8 cellular contexts compared by ENCODE assay signal in the genomic region with DNA sequence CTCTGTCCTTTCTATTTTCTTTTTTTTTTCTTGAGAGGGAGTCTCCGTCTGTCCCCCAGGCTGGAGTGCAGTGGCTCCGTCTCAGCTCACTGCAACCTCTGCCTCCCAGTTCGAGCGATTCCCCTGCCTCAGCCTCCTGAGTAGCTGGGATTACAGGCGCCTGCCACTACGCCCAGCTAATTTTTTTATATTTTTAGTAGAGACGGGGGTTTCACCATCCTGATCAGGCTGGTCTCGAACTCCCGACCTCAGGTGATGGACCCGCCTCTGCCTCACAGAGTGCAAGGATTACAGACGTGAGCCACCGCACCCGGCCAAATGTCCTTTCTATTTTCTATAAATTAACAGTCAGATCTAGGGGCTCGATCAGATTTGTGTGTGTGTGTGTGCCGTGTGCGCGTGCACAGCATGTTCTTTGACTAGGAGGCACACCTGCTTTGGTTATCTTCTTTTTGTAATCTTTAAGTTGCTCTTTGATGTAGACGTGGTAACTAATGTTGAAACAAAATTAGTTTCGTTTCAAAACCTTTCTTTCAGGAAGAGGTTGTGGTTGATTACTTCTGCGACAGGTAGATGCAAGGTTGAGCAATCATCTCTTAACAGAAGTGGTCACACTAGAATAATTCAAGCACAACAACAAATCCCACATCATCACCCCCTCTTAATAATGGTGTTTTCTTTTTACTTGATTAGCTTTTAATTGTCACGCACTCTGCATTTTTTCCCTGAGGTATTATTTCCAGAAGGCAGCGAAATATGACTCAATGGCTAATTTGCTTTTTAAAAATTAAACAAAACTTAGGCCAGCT. TPM values are rescaled to one million over a fixed set of nuclear protein-coding genes. Genes with fewer than 3 reads are reported as not detected.
DNase-seq lines count a peak whose midpoint lies in the region; ATAC-seq and TF ChIP-seq lines count a peak whose summit lies in the region.

No MANE protein-coding gene starts in this region.

- H3K9me3 ChIP-seq in WERI-Rb-1 (ENCODE audit: severe bottlenecking): no peaks in the 10 kb centered on the region
- H3K9me3 ChIP-seq in mucosa of rectum (ENCODE audit: control insufficient read depth in 2 of 2, low read length in 2 of 2): no peaks in the 10 kb centered on the region
- H3K9me3 ChIP-seq in thoracic aorta: no peaks in the 10 kb centered on the region

- peak; percentile 44 for ATAC-seq in GM21390 (IDR thresholded peaks at IDR 0.05; ENCODE audit: unreplicated experiment)
- no peak for ATAC-seq in thoracic aorta (ENCODE audit: insufficient number of reproducible peaks, low FRiP score, low read depth)

- H3K9ac ChIP-seq in mucosa of rectum (ENCODE audit: low read depth in 1 of 2, low read length in 2 of 2): peak overlapping the region; percentile 66 to 88

- peak overlapping the region; percentile 91 for H3K27ac ChIP-seq in WERI-Rb-1
- H3K27ac ChIP-seq in mucosa of rectum (ENCODE audit: low read depth in 2 of 2, low read length in 2 of 2): peak overlapping the region; percentile 88 to 92
- H3K27ac ChIP-seq in thoracic aorta: peak overlapping the region; percentile 96 to 99

- H3K4me3 ChIP-seq in WERI-Rb-1 (ENCODE audit: low read depth, low read length) (peak overlapping the region; percentile 53), mucosa of rectum (ENCODE audit: low read length in 2 of 2) (peak overlapping the region; percentile 80 to 84), thoracic aorta (peak overlapping the region; percentile 99)

- no peak for TF ChIP-seq CTCF in WERI-Rb-1 (IDR thresholded peaks at IDR 0.05; ENCODE audit: low read depth, low read length)
- no peak for TF ChIP-seq CTCF in thoracic aorta (IDR thresholded peaks at IDR 0.05)

- DNase-seq in DMS153 treated with DMSO at 0.1 percent for 48 hours (lab: John Stamatoyannopoulos, UW; ENCODE audit: unreplicated experiment): peak; percentile 76
- DNase-seq in HT-29 (ENCODE audit: low spot score): peak; percentile 57
- peak; percentile 15 for DNase-seq in WERI-Rb-1
- DNase-seq in cerebellum (ENCODE audit: low spot score): peak; percentile 30
- no peak for DNase-seq in thoracic aorta (ENCODE audit: low spot score)
- DNase-seq in NCI-H1436 treated with DMSO at 0.1 percent for 48 hours (lab: John Stamatoyannopoulos, UW): no peak

- H3K4me1 ChIP-seq in mucosa of rectum (ENCODE audit: control insufficient read depth in 2 of 2, insufficient read depth in 2 of 2, low read length in 2 of 2): peaks cover 7 to 16% of the 10 kb centered on the region in 2 donors
- H3K4me1 ChIP-seq in thoracic aorta (ENCODE audit: control insufficient read depth in 1 of 2, low read depth in 2 of 2): peaks cover 25 to 35% of the 10 kb centered on the region in 2 donors

- H3K36me3 ChIP-seq in WERI-Rb-1 (no peaks in the 10 kb centered on the region; the same call in 1 of the 2 replicates), mucosa of rectum (ENCODE audit: control insufficient read depth in 2 of 2, insufficient read depth in 2 of 2, low read length in 2 of 2) (no peaks in the 10 kb centered on the region), thoracic aorta (no peaks in the 10 kb centered on the region)

- no peaks in the 10 kb centered on the region for H3K27me3 ChIP-seq in WERI-Rb-1 (ENCODE audit: insufficient read depth, low read depth, severe bottlenecking)
- no peaks in the 10 kb centered on the region for H3K27me3 ChIP-seq in mucosa of rectum (ENCODE audit: control insufficient read depth in 2 of 2, insufficient read depth in 2 of 2, low read length in 2 of 2)
- H3K27me3 ChIP-seq in thoracic aorta (replicated peaks; ENCODE audit: insufficient read depth): no peaks in the 10 kb centered on the region

RNA-seq across cellular contexts. Expression of gene DEGS1, which starts 0.8 kb away (rescaled TPM):
- 5.8 and 9.9 TPM in 2 replicates for total RNA-seq in HT-29 (2014; rRNA removed; shearing (Covaris generic))
- total RNA-seq in cerebellum: 39.9 TPM
- total RNA-seq in thoracic aorta: 100 to 1,000 TPM; 104 to 111 TPM

Comparison
In these comparisons a context has a peak if more than half of its experiments do, and no peak if none do; other contexts are left out.
1. DNase-seq: peak in DMS153 treated with DMSO at 0.1 percent for 48 hours (single experiment), HT-29 (single experiment), WERI-Rb-1 (single experiment) and cerebellum (single experiment); none in thoracic aorta (single experiment) and NCI-H1436 treated with DMSO at 0.1 percent for 48 hours (single experiment).
2. Peak in every context shown above with its lines, with median percentiles within 50 percentile points of each other: H3K27ac ChIP-seq and H3K4me3 ChIP-seq.